ENCODE assay signal across 1 cellular context in genomic region chr2:183063083-183063482, GRCh38.
TF ChIP-seq lines count a peak whose summit lies in the region.

No MANE protein-coding gene starts in this region.

TF ChIP-seq in HepG2, 621 proteins besides CTCF, POLR2A, EP300 and RAD21:
- TF ChIP-seq ZNF296 (CRISPR knock-in tag; conservative IDR thresholded peaks at IDR 0.05) (no peak), SSRP1 (CRISPR knock-in tag; IDR thresholded peaks at IDR 0.05) (no peak), ISX (CRISPR knock-in tag; conservative IDR thresholded peaks at IDR 0.05) (no peak), ARID2 (CRISPR knock-in tag; IDR thresholded peaks at IDR 0.05; ENCODE audit: borderline replicate concordance) (no peak), DPF2 (CRISPR knock-in tag; IDR thresholded peaks at IDR 0.05; ENCODE audit: borderline replicate concordance, low read depth) (no peak), ZNF253 (CRISPR knock-in tag; IDR thresholded peaks at IDR 0.05; ENCODE audit: borderline replicate concordance) (no peak), MAFK (conservative IDR thresholded peaks at IDR 0.05 in 1 of 2, IDR thresholded peaks at IDR 0.05 in 1 of 2; ENCODE audit: low read length in 2 of 2) (no peak), CSRNP2 (CRISPR knock-in tag; conservative IDR thresholded peaks at IDR 0.05; ENCODE audit: low read depth) (no peak), SYNCRIP (IDR thresholded peaks at IDR 0.05; ENCODE audit: insufficient read depth, low read depth, low read length) (no peak), KDM2A (CRISPR knock-in tag; IDR thresholded peaks at IDR 0.05; ENCODE audit: borderline replicate concordance, low read depth) (no peak), HNRNPK (IDR thresholded peaks at IDR 0.05; ENCODE audit: low read depth, low read length, poor library complexity, severe bottlenecking) (no peak), FOXP4 (CRISPR knock-in tag; IDR thresholded peaks at IDR 0.05) (no peak), SETDB1 (CRISPR knock-in tag; IDR thresholded peaks at IDR 0.05; ENCODE audit: borderline replicate concordance) (no peak)
- TF ChIP-seq, protein P1, sequence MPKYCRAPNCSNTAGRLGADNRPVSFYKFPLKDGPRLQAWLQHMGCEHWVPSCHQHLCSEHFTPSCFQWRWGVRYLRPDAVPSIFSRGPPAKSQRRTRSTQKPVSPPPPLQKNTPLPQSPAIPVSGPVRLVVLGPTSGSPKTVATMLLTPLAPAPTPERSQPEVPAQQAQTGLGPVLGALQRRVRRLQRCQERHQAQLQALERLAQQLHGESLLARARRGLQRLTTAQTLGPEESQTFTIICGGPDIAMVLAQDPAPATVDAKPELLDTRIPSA (CRISPR knock-in tag; IDR thresholded peaks at IDR 0.05; ENCODE audit: borderline replicate concordance), result no peak
